ENCODE assay signal across 1 cellular context in the genomic region with DNA sequence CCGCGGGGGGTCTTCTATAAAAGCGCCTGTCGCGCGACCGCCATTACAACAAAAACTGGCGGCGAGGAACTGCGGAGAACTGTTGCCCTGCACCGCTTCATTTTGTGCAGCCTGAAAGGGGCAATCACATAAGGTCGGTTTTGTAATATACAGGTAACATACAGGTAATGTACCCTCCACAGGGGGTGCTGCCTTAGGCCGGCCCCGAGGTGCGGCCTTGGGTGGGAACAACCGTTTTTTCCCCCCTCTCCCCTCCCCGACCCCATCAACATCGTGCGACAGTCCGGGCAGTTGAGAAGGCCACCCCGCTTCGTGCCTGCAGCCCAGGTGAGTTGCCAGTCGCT.
TF ChIP-seq lines count a peak whose summit lies in the region.

A gene (plus strand): TSS at position 46 of the 344 bp plus-strand sequence. CDS start 13,354 bp downstream, outside the sequence.

TF ChIP-seq in K562, 482 proteins besides CTCF, POLR2A, EP300 and RAD21 (continued from another document):
- TF ChIP-seq, protein P1, sequence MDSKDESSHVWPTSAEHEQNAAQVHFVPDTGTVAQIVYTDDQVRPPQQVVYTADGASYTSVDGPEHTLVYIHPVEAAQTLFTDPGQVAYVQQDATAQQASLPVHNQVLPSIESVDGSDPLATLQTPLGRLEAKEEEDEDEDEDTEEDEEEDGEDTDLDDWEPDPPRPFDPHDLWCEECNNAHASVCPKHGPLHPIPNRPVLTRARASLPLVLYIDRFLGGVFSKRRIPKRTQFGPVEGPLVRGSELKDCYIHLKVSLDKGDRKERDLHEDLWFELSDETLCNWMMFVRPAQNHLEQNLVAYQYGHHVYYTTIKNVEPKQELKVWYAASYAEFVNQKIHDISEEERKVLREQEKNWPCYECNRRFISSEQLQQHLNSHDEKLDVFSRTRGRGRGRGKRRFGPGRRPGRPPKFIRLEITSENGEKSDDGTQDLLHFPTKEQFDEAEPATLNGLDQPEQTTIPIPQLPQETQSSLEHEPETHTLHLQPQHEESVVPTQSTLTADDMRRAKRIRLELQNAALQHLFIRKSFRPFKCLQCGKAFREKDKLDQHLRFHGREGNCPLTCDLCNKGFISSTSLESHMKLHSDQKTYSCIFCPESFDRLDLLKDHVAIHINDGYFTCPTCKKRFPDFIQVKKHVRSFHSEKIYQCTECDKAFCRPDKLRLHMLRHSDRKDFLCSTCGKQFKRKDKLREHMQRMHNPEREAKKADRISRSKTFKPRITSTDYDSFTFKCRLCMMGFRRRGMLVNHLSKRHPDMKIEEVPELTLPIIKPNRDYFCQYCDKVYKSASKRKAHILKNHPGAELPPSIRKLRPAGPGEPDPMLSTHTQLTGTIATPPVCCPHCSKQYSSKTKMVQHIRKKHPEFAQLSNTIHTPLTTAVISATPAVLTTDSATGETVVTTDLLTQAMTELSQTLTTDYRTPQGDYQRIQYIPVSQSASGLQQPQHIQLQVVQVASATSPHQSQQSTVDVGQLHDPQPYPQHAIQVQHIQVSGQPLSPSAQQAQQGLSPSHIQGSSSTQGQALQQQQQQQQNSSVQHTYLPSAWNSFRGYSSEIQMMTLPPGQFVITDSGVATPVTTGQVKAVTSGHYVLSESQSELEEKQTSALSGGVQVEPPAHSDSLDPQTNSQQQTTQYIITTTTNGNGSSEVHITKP (IDR thresholded peaks at IDR 0.05; ENCODE audit: partially characterized antibody), result peak; percentile 82
